ENCODE assay signal across 14 cellular contexts in the genomic region with DNA sequence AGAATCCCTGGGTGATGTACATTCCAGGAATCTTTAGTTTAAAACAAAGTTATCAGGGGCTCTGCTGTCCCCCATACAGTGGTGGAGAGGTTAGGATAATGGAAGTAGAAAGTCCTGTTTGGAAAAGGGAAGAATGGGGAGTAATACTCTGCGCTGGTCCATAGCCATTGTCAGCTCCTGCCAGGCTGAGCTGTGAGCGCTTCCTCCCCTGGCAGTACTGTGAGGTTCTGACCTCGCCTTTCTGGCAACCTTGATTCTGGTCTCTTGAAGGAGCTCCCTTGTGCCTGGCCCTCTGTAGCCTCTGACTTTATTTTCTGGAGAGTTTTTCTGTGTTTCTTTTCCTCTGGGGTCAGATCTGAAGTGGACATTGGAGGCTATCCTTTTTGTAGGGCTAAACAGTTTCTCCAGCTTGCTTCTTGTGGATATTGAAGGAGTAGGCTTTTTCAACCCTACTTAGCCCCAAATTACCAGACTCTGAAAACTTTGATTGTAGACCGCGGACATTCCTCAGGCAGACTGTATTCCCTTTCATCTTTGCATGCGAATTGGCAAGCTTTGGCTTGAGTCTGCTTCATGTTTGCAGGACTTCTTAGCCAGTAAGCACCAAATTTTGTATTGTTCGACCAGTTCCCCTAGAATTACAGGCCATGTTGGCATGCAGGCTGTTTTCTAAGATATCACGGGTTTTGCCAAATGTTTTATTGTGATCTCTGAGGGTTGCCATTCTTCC. TPM values are rescaled to one million over a fixed set of nuclear protein-coding genes. Genes with fewer than 3 reads are reported as not detected.
DNase-seq lines count a peak whose midpoint lies in the region; ATAC-seq and TF ChIP-seq lines count a peak whose summit lies in the region.
"Had no signal": no experiment of that assay in that cellular context is flagged by ENCODE, and none has a peak within 500 bp of the region (broad histone marks: within the 10 kb centered on the region; RNA-seq: fewer than 3 reads in every experiment).

No MANE protein-coding gene starts in this region.

- peak overlapping the region; percentile 2 for H3K27ac Mint-ChIP-seq in osteocyte (ENCODE audit: unreplicated experiment)
- H3K27ac Mint-ChIP-seq: activated T-cell treated with anti-CD3 and anti-CD28 coated beads, Interleukin-2, amount 50 U/mL, for 24 hours; natural killer cell treated with Interleukin-12 subunit alpha and Interleukin-12 subunit beta and Interleukin-15 and Interleukin-18, amount 100 ng/mL, for 72 hours had no signal

- no peaks in the 10 kb centered on the region for H3K9me3 ChIP-seq in aorta (ENCODE audit: control insufficient read depth, low read length)
- H3K9me3 ChIP-seq: colonic mucosa had no signal

- H3K4me1 Mint-ChIP-seq in osteocyte (ENCODE audit: unreplicated experiment) = peaks cover 28% of the 10 kb centered on the region

- no peak for DNase-seq in Right ventricle myocardium inferior (ENCODE audit: missing footprints)
- DNase-seq in cardiac septum (ENCODE audit: low spot score) = no peak
- peak; percentile 73 for DNase-seq in fibroblast of the aortic adventitia (ENCODE audit: low read depth)
- no peak for DNase-seq in osteocyte (ENCODE audit: extremely low spot score, unreplicated experiment)
- peak in 1 of 2 donors; percentile 54 for DNase-seq in aorta
- no peak for DNase-seq in activated CD4-positive, alpha-beta T cell treated with anti-CD3 and anti-CD28 coated beads for 1 hour
- no peak for DNase-seq in H4 (ENCODE audit: low spot score)
- DNase-seq: ACHN; activated T-cell treated with anti-CD3 and anti-CD28 coated beads, Interleukin-2, amount 50 U/mL, for 24 hours; colonic mucosa; NCI-H187; WERI-Rb-1 had no signal

- WGBS in aorta, 2 donors = 21 to 25% methylated on average over 8 of the region's 8 CpGs

- H3K4me3 Mint-ChIP-seq in osteocyte (ENCODE audit: unreplicated experiment) = no peak overlapping the region
- H3K4me3 Mint-ChIP-seq: activated T-cell treated with anti-CD3 and anti-CD28 coated beads, Interleukin-2, amount 50 U/mL, for 24 hours; natural killer cell treated with Interleukin-12 subunit alpha and Interleukin-12 subunit beta and Interleukin-15 and Interleukin-18, amount 100 ng/mL, for 72 hours had no signal

- peaks cover 26% of the 10 kb centered on the region for H3K36me3 Mint-ChIP-seq in osteocyte (ENCODE audit: unreplicated experiment)
- H3K36me3 Mint-ChIP-seq: natural killer cell treated with Interleukin-12 subunit alpha and Interleukin-12 subunit beta and Interleukin-15 and Interleukin-18, amount 100 ng/mL, for 72 hours had no signal

- H3K4me1 ChIP-seq in aorta (ENCODE audit: control insufficient read depth in 1 of 2, insufficient read depth in 2 of 2, low read length in 2 of 2) = peaks cover 2 to 12% of the 10 kb centered on the region in 2 donors
- H3K4me1 ChIP-seq: colonic mucosa had no signal

- H3K27ac ChIP-seq in aorta (ENCODE audit: low read depth in 1 of 2, low read length in 2 of 2) = peak overlapping the region; percentile 53 to 66
- H3K27ac ChIP-seq: colonic mucosa, WERI-Rb-1 had no signal

- no peaks in the 10 kb centered on the region for H3K36me3 ChIP-seq in aorta (ENCODE audit: control insufficient read depth in 1 of 2, insufficient read depth in 2 of 2, low read length in 1 of 2)
- H3K36me3 ChIP-seq: colonic mucosa had no signal

- TF ChIP-seq CTCF in fibroblast of the aortic adventitia (IDR thresholded peaks at IDR 0.05; ENCODE audit: insufficient read depth, low read length) = no peak
- TF ChIP-seq CTCF in osteocyte (IDR thresholded peaks at IDR 0.05) = no peak

- intact Hi-C loops in Right ventricle myocardium inferior (cut with DNase I) = no loop called here
- intact Hi-C loops in cardiac septum (cut with DNase I) = no loop called here
- intact Hi-C loops in aorta (cut with DNase I) = no loop called here

- no peaks in the 10 kb centered on the region for H3K27me3 ChIP-seq in aorta (ENCODE audit: control insufficient read depth in 1 of 2, insufficient read depth in 2 of 2, low read length in 1 of 2)
- H3K27me3 ChIP-seq: colonic mucosa had no signal

- no peaks in the 10 kb centered on the region for H3K9me3 Mint-ChIP-seq in osteocyte (ENCODE audit: unreplicated experiment)
- H3K9me3 Mint-ChIP-seq: activated T-cell treated with anti-CD3 and anti-CD28 coated beads, Interleukin-2, amount 50 U/mL, for 24 hours; natural killer cell treated with Interleukin-12 subunit alpha and Interleukin-12 subunit beta and Interleukin-15 and Interleukin-18, amount 100 ng/mL, for 72 hours had no signal

- H3K27me3 Mint-ChIP-seq in osteocyte (ENCODE audit: unreplicated experiment) = no peaks in the 10 kb centered on the region
- H3K27me3 Mint-ChIP-seq: activated T-cell treated with anti-CD3 and anti-CD28 coated beads, Interleukin-2, amount 50 U/mL, for 24 hours; natural killer cell treated with Interleukin-12 subunit alpha and Interleukin-12 subunit beta and Interleukin-15 and Interleukin-18, amount 100 ng/mL, for 72 hours had no signal

- ATAC-seq in Right ventricle myocardium inferior = peak; percentile 90
- peak; percentile 86 for ATAC-seq in aorta (ENCODE audit: low FRiP score)
- no peak for ATAC-seq in HG03097 (IDR thresholded peaks at IDR 0.05; ENCODE audit: low FRiP score, unreplicated experiment)
- ATAC-seq: natural killer cell treated with Interleukin-12 subunit alpha and Interleukin-12 subunit beta and Interleukin-15 and Interleukin-18, amount 100 ng/mL, for 72 hours had no signal

- peak overlapping the region; percentile 7 for H3K4me3 ChIP-seq in fibroblast of the aortic adventitia (ENCODE audit: low read depth, low read length)
- no peak overlapping the region for H3K4me3 ChIP-seq in aorta (ENCODE audit: low read length in 2 of 2)
- H3K4me3 ChIP-seq: colonic mucosa had no signal

RNA-seq across cellular contexts. Expression of a gene that starts 13.8 kb away (rescaled TPM):
- total RNA-seq in Right ventricle myocardium inferior (66.4 TPM), cardiac septum (62.1 TPM), fibroblast of the aortic adventitia (ENCODE audit: low replicate concordance) (55.0 and 59.9 TPM in 2 replicates), osteocyte (59.3 and 62.2 TPM in 2 replicates), aorta (10 to 100 TPM; 46.9 to 54.8 TPM)
- polyA plus RNA-seq in aorta = 10 to 100 TPM; 11.6 to 29.9 TPM
- total RNA-seq in H4 (2014; rRNA removed; shearing (Covaris generic)) = 23.6 and 32.4 TPM in 2 replicates

RNA-seq across cellular contexts. Expression of a gene that starts 49.5 kb away (rescaled TPM):
- total RNA-seq in Right ventricle myocardium inferior = 39.3 TPM
- 7.4 TPM for total RNA-seq in cardiac septum
- not detected in 2 replicates for total RNA-seq in fibroblast of the aortic adventitia (ENCODE audit: low replicate concordance)
- not detected in 2 replicates for total RNA-seq in osteocyte
- total RNA-seq in aorta = 10 to 100 TPM in 1 of 2 donors, 1 to 10 TPM in 1; 7.6 to 30.2 TPM
- polyA plus RNA-seq in aorta = 10 to 100 TPM in 1 of 2 donors, 1 to 10 TPM in 1; 3.9 to 35.1 TPM
- not detected in 2 replicates for total RNA-seq in H4 (2014; rRNA removed; shearing (Covaris generic))
- total RNA-seq: natural killer cell treated with Interleukin-12 subunit alpha and Interleukin-12 subunit beta and Interleukin-15 and Interleukin-18, amount 100 ng/mL, for 72 hours had no signal
